9 cellular contexts compared by ENCODE assay signal in the genomic region with DNA sequence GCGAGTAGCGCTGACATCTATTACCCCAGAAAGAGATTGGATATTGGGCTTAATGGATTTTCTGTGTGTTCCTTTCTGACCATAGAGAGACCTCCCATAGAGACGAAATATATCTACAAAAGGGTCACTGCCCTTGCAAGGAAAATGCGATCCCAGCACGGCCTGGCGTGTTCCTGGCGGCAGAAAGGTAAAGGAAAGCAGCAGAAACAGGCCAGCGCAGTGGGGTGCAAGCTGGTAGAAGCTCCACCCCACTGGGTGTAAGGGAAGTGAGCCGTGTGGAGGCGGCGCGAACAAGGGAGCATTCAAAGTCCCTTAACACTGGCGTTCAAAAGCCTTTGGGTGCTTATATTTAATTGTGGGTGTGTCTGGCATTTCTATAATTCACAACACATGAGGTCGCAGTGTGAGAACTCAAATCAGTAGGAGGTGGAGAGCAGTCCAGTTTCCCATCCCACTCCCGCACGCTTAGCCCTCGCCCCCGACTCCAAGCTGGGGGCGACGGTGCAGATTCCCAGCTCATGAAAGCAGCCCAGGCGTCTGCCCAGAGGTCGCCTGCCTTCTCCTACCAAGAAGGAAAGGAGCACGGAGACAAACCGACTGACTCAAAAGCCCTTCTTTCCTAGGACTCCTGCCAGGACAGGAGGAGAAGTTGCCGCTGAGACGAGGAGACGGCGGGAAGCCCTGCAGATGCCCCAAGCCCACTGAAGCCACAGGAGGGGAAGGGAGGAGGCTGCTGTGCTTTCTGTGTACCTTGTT.
DNase-seq lines count a peak whose midpoint lies in the region; ATAC-seq and FAIRE-seq lines count a peak whose summit lies in the region.
"Had no signal": no experiment of that assay in that cellular context is flagged by ENCODE, and none has a peak within 500 bp of the region (broad histone marks: within the 10 kb centered on the region; RNA-seq: fewer than 3 reads in every experiment).

No MANE protein-coding gene starts in this region.

- H3K27me3 Mint-ChIP-seq in CD8-positive, alpha-beta memory T cell: peaks cover 0 to 1% of the 10 kb centered on the region in 2 donors

- ATAC-seq in HG03520 (IDR thresholded peaks at IDR 0.05; ENCODE audit: unreplicated experiment): no peak

- CTCF ChIA-PET in CD8-positive, alpha-beta memory T cell (lab: Charles Lee): interaction anchor here (0.7 to 2.1 kb wide), 10 partner anchors 12 to 601 kb away, joined by 3 to 10 read pairs (median 3); a partner anchor contains a TSS

- H3K27ac ChIP-seq in CD8-positive, alpha-beta memory T cell (ENCODE audit: low read depth, low read length): no peak overlapping the region
- peak overlapping the region; percentile 44 to 71 for H3K27ac ChIP-seq in small intestine (ENCODE audit: low read depth in 1 of 2, low read length in 1 of 2)
- H3K27ac ChIP-seq: KMS-11 had no signal

- peaks cover 86% of the 10 kb centered on the region for H3K4me1 ChIP-seq in CD8-positive, alpha-beta memory T cell (ENCODE audit: insufficient read depth, low read length)
- no peaks in the 10 kb centered on the region for H3K4me1 ChIP-seq in small intestine (ENCODE audit: control insufficient read depth in 2 of 2, insufficient read depth in 1 of 2, low read depth in 1 of 2, low read length in 1 of 2)

- 80 to 85% (median 84%) methylated on average over 28 of the region's 28 CpGs for WGBS in small intestine, 3 donors

- H3K27ac Mint-ChIP-seq in CD8-positive, alpha-beta memory T cell: peak overlapping the region; percentile 68 to 96 (median 91)

- H3K4me3 ChIP-seq in CD8-positive, alpha-beta memory T cell (ENCODE audit: low read length): peak overlapping the region; percentile 49
- no peak overlapping the region for H3K4me3 ChIP-seq in small intestine (ENCODE audit: low read depth in 1 of 2, low read length in 2 of 2)

- no peaks in the 10 kb centered on the region for H3K9me3 ChIP-seq in CD8-positive, alpha-beta memory T cell (ENCODE audit: low read length)
- H3K9me3 ChIP-seq in small intestine (ENCODE audit: control insufficient read depth, low read depth): no peaks in the 10 kb centered on the region

- peaks cover 76 to 90% (median 85%) of the 10 kb centered on the region in 3 donors for H3K4me1 Mint-ChIP-seq in CD8-positive, alpha-beta memory T cell

- DNase-seq in CD8-positive, alpha-beta memory T cell: peak; percentile 14 to 74 (median 56)
- peak; percentile 49 to 52 for DNase-seq in activated CD4-positive, alpha-beta T cell treated with anti-CD3 and anti-CD28 coated beads, Interleukin-2, amount 50 U/mL, for 48 hours
- peak; percentile 66 for DNase-seq in central memory CD4-positive, alpha-beta T cell
- DNase-seq in small intestine (peak; percentile 29), nucleus accumbens (lab: John Stamatoyannopoulos, UW) (no peak), superior temporal gyrus (ENCODE audit: extremely low spot score) (no peak), NCI-H1048 (lab: John Stamatoyannopoulos, UW) (no peak)

- POLR2A ChIA-PET in CD8-positive, alpha-beta memory T cell (lab: Charles Lee): interaction anchor here (0.7 to 1.7 kb wide), 7 partner anchors 10 to 477 kb away, joined by 3 to 16 read pairs (median 3); no protein-coding TSS in a partner anchor

- no peaks in the 10 kb centered on the region for H3K27me3 ChIP-seq in CD8-positive, alpha-beta memory T cell (ENCODE audit: insufficient read depth, low read length, poor library complexity, severe bottlenecking)
- no peaks in the 10 kb centered on the region for H3K27me3 ChIP-seq in small intestine (ENCODE audit: control insufficient read depth in 2 of 2, insufficient read depth in 2 of 2, low read length in 2 of 2)

- no peaks in the 10 kb centered on the region for H3K36me3 ChIP-seq in CD8-positive, alpha-beta memory T cell (ENCODE audit: insufficient read depth, low read length)
- H3K36me3 ChIP-seq in small intestine (ENCODE audit: control insufficient read depth in 2 of 2, insufficient read depth in 2 of 2, low read length in 2 of 2): no peaks in the 10 kb centered on the region

- peaks cover 0 to 4% (median 4%) of the 10 kb centered on the region in 3 donors for H3K36me3 Mint-ChIP-seq in CD8-positive, alpha-beta memory T cell

- H3K9me3 Mint-ChIP-seq in CD8-positive, alpha-beta memory T cell: no peaks in the 10 kb centered on the region

- FAIRE-seq in small intestine (lab: Jason Lieb, UNC): no peak

- H3K4me3 Mint-ChIP-seq in CD8-positive, alpha-beta memory T cell: peak overlapping the region; percentile 44 to 85 (median 78)

Comparison
In these comparisons a context has a peak if more than half of its experiments do, and no peak if none do; other contexts are left out.
1. DNase-seq: peak in CD8-positive, alpha-beta memory T cell (5 of 5), activated CD4-positive, alpha-beta T cell treated with anti-CD3 and anti-CD28 coated beads, Interleukin-2, amount 50 U/mL, for 48 hours (2 of 2), central memory CD4-positive, alpha-beta T cell (single experiment) and small intestine (single experiment); none in nucleus accumbens (0 of 56), superior temporal gyrus (single experiment) and NCI-H1048 (single experiment).